Comparison of ENCODE assay signal across 8 cellular contexts in genomic region chr2:44361330-44362206, GRCh38. TPM values are rescaled to one million over a fixed set of nuclear protein-coding genes. Genes with fewer than 3 reads are reported as not detected.
DNase-seq lines count a peak whose midpoint lies in the region; ATAC-seq and TF ChIP-seq lines count a peak whose summit lies in the region.

CAMKMT (plus strand) TSS chr2:44361947.
PREPL (minus strand) TSS chr2:44361494; CDS start chr2:44346342, 15,152 bp downstream.

- peaks cover 5% of the 10 kb centered on the region for H3K36me3 Mint-ChIP-seq in activated T-helper 1 cell treated with anti-CD3 and anti-CD28 coated beads, Interleukin-12 subunit alpha, Interleukin-12 subunit beta, Interleukin-2, Interleukin-4 antibody, amounts not matched to agents 30 ng/mL and 10 ng/mL and 1 ng/mL, durations not matched to agents 14 hours and 24 hours and 36 hours (ENCODE audit: low read depth)
- H3K36me3 Mint-ChIP-seq in naive B cell, result no peaks in the 10 kb centered on the region
- no peaks in the 10 kb centered on the region for H3K36me3 Mint-ChIP-seq in stimulated activated memory B cell treated with anti-CD40 and anti-IgM and Interleukin-4, amounts not matched to agents 10 μg/mL and 1 μg/mL and 100 μg/mL, for 72 hours

- DNase-seq in GM23248, result peak; percentile 98
- DNase-seq in Kasumi-1 (lab: John Stamatoyannopoulos, UW), result peak; percentile 96 to 97
- DNase-seq in RPMI7951 (ENCODE audit: low read depth), result peak; percentile 97
- peak; percentile 97 for DNase-seq in activated T-helper 1 cell treated with anti-CD3 and anti-CD28 coated beads, Interleukin-12 subunit alpha, Interleukin-12 subunit beta, Interleukin-2, Interleukin-4 antibody, amounts not matched to agents 30 ng/mL and 10 ng/mL and 1 ng/mL, durations not matched to agents 14 hours and 24 hours and 36 hours (ENCODE audit: low spot score)
- peak; percentile 98 for DNase-seq in fibroblast of gingiva (ENCODE audit: low read depth)
- peak; percentile 98 for DNase-seq in naive B cell

- H3K4me1 Mint-ChIP-seq in activated T-helper 1 cell treated with anti-CD3 and anti-CD28 coated beads, Interleukin-12 subunit alpha, Interleukin-12 subunit beta, Interleukin-2, Interleukin-4 antibody, amounts not matched to agents 30 ng/mL and 10 ng/mL and 1 ng/mL, durations not matched to agents 14 hours and 24 hours and 36 hours (ENCODE audit: low read depth), result peaks cover 46% of the 10 kb centered on the region
- H3K4me1 Mint-ChIP-seq in naive B cell, result peaks cover 27 to 31% (median 27%) of the 10 kb centered on the region in 3 donors
- peaks cover 32% of the 10 kb centered on the region for H3K4me1 Mint-ChIP-seq in stimulated activated memory B cell treated with anti-CD40 and anti-IgM and Interleukin-4, amounts not matched to agents 10 μg/mL and 1 μg/mL and 100 μg/mL, for 72 hours

- H3K79me2 ChIP-seq in DOHH2 (ENCODE audit: control insufficient read depth, low read length) (peaks cover 77% of the 10 kb centered on the region), GM23248 (ENCODE audit: insufficient read depth) (peaks cover 62% of the 10 kb centered on the region)

- H3K36me3 ChIP-seq in DOHH2 (ENCODE audit: control insufficient read depth, low read length), result no peaks in the 10 kb centered on the region
- no peaks in the 10 kb centered on the region for H3K36me3 ChIP-seq in GM23248 (ENCODE audit: low read depth)

- peak within 1 kb of the TSS; percentile 72 for H3K27ac ChIP-seq in DOHH2 (ENCODE audit: low read depth, low read length)
- peak within 1 kb of the TSS; percentile 97 for H3K27ac ChIP-seq in GM23248

- ATAC-seq in naive B cell (ENCODE audit: low read depth in 2 of 2), result peak; percentile 85
- ATAC-seq in stimulated activated memory B cell treated with anti-CD40 and anti-IgM and Interleukin-4, amounts not matched to agents 10 μg/mL and 1 μg/mL and 100 μg/mL, for 72 hours, result peak; percentile 94

- H3K27me3 ChIP-seq in DOHH2 (ENCODE audit: control insufficient read depth, low read length) (no peaks in the 10 kb centered on the region), GM23248 (replicated peaks; ENCODE audit: insufficient read depth) (no peaks in the 10 kb centered on the region)

- H3K27me3 Mint-ChIP-seq in activated T-helper 1 cell treated with anti-CD3 and anti-CD28 coated beads, Interleukin-12 subunit alpha, Interleukin-12 subunit beta, Interleukin-2, Interleukin-4 antibody, amounts not matched to agents 30 ng/mL and 10 ng/mL and 1 ng/mL, durations not matched to agents 14 hours and 24 hours and 36 hours (ENCODE audit: insufficient read depth), result no peaks in the 10 kb centered on the region
- no peaks in the 10 kb centered on the region for H3K27me3 Mint-ChIP-seq in naive B cell
- H3K27me3 Mint-ChIP-seq in stimulated activated memory B cell treated with anti-CD40 and anti-IgM and Interleukin-4, amounts not matched to agents 10 μg/mL and 1 μg/mL and 100 μg/mL, for 72 hours, result no peaks in the 10 kb centered on the region

- H3K4me3 ChIP-seq in DOHH2 (ENCODE audit: low read length) (peak within 1 kb of the TSS; percentile 83), GM23248 (peak within 1 kb of the TSS; percentile 96)

- H3K9me3 ChIP-seq in DOHH2 (ENCODE audit: control insufficient read depth, insufficient read depth, low read length) (no peaks in the 10 kb centered on the region), GM23248 (ENCODE audit: low read depth) (no peaks in the 10 kb centered on the region)

- H2AFZ ChIP-seq in GM23248, result peak within 1 kb of the TSS; percentile 99

- no peak for TF ChIP-seq CTCF in DOHH2 (IDR thresholded peaks at IDR 0.05; ENCODE audit: low read depth, low read length, poor library complexity, severe bottlenecking)

- peak within 1 kb of the TSS; percentile 94 for H3K9ac ChIP-seq in GM23248

- H3K9me2 ChIP-seq in DOHH2 (replicated peaks; ENCODE audit: control insufficient read depth, low read length) (no peaks in the 10 kb centered on the region), GM23248 (ENCODE audit: insufficient read depth) (no peaks in the 10 kb centered on the region)

- in situ Hi-C loops in GM23248 (cut with MboI), result no loop called here

- H4K20me1 ChIP-seq in DOHH2 (ENCODE audit: control insufficient read depth, insufficient read depth, low read depth, low read length) (no peaks in the 10 kb centered on the region), GM23248 (ENCODE audit: insufficient read depth) (0 out of 2 replicates have a peak, but pooled peaks cover 3% of the 10 kb centered on the region)

- 1 to 3% methylated on average over 54 to 55 of the region's 57 CpGs for WGBS in GM23248 (ENCODE audit: low coverage in 1 of 2, low lambda C conversion rate in 2 of 2, missing lambda C conversion rate in 2 of 2), 2 experiments

- intact Hi-C loops in activated T-helper 1 cell treated with anti-CD3 and anti-CD28 coated beads, Interleukin-12 subunit alpha, Interleukin-12 subunit beta, Interleukin-2, Interleukin-4 antibody, amounts not matched to agents 30 ng/mL and 10 ng/mL and 1 ng/mL, durations not matched to agents 14 hours and 24 hours and 36 hours (cut with micrococcal nuclease), result loop anchor here (1.0 to 10.0 kb wide), 10 partner anchors 117 to 1999 kb away; partner anchors contain the start of genes COX7A2L, DYNC2LI1, LRPPRC and PPM1B

- H3K9me3 Mint-ChIP-seq in activated T-helper 1 cell treated with anti-CD3 and anti-CD28 coated beads, Interleukin-12 subunit alpha, Interleukin-12 subunit beta, Interleukin-2, Interleukin-4 antibody, amounts not matched to agents 30 ng/mL and 10 ng/mL and 1 ng/mL, durations not matched to agents 14 hours and 24 hours and 36 hours, result no peaks in the 10 kb centered on the region
- no peaks in the 10 kb centered on the region for H3K9me3 Mint-ChIP-seq in naive B cell
- H3K9me3 Mint-ChIP-seq in stimulated activated memory B cell treated with anti-CD40 and anti-IgM and Interleukin-4, amounts not matched to agents 10 μg/mL and 1 μg/mL and 100 μg/mL, for 72 hours, result no peaks in the 10 kb centered on the region

- peak within 1 kb of the TSS; percentile 93 for H3K4me2 ChIP-seq in DOHH2 (ENCODE audit: low read length)
- H3K4me2 ChIP-seq in GM23248 (ENCODE audit: unreplicated experiment), result peak within 1 kb of the TSS; percentile 88

- H3K27ac Mint-ChIP-seq in activated T-helper 1 cell treated with anti-CD3 and anti-CD28 coated beads, Interleukin-12 subunit alpha, Interleukin-12 subunit beta, Interleukin-2, Interleukin-4 antibody, amounts not matched to agents 30 ng/mL and 10 ng/mL and 1 ng/mL, durations not matched to agents 14 hours and 24 hours and 36 hours, result peak within 1 kb of the TSS; percentile 100
- H3K27ac Mint-ChIP-seq in naive B cell, result peak within 1 kb of the TSS; percentile 98 to 100 (median 100)
- peak within 1 kb of the TSS; percentile 100 for H3K27ac Mint-ChIP-seq in stimulated activated memory B cell treated with anti-CD40 and anti-IgM and Interleukin-4, amounts not matched to agents 10 μg/mL and 1 μg/mL and 100 μg/mL, for 72 hours

- H3F3A ChIP-seq in DOHH2 (ENCODE audit: control insufficient read depth, insufficient read depth) (no peaks in the 10 kb centered on the region), GM23248 (ENCODE audit: insufficient read depth) (peaks cover 7% of the 10 kb centered on the region)

- H3K4me3 Mint-ChIP-seq in activated T-helper 1 cell treated with anti-CD3 and anti-CD28 coated beads, Interleukin-12 subunit alpha, Interleukin-12 subunit beta, Interleukin-2, Interleukin-4 antibody, amounts not matched to agents 30 ng/mL and 10 ng/mL and 1 ng/mL, durations not matched to agents 14 hours and 24 hours and 36 hours, result peak within 1 kb of the TSS; percentile 99
- peak within 1 kb of the TSS; percentile 83 to 100 (median 98) for H3K4me3 Mint-ChIP-seq in naive B cell
- peak within 1 kb of the TSS; percentile 98 for H3K4me3 Mint-ChIP-seq in stimulated activated memory B cell treated with anti-CD40 and anti-IgM and Interleukin-4, amounts not matched to agents 10 μg/mL and 1 μg/mL and 100 μg/mL, for 72 hours

- peaks cover 24% of the 10 kb centered on the region for H3K4me1 ChIP-seq in DOHH2 (ENCODE audit: control insufficient read depth, low read length)
- H3K4me1 ChIP-seq in GM23248 (ENCODE audit: insufficient read depth), result peaks cover 24% of the 10 kb centered on the region

RNA-seq across cellular contexts. Expression of gene CAMKMT, which starts in this region (rescaled TPM):
- 3.1 and 7.5 TPM in 2 replicates for total RNA-seq in GM23248 (2014; rRNA removed; shearing (Covaris generic))
- polyA plus RNA-seq in GM23248 (2016; fragmentation: Nextera tagmentation; extraction: Ambion mirVana) (5.5 and 6.9 TPM in 2 replicates), naive B cell (ENCODE audit: low read depth in 6 of 6) (10 to 100 TPM; 10.0 to 15.8 (median 12.4) TPM)
- 6.6 and 8.1 TPM in 2 replicates for total RNA-seq in RPMI7951 (2014; rRNA removed; shearing (Covaris generic))
- 13.4 and 14.2 TPM in 2 replicates for total RNA-seq in activated T-helper 1 cell treated with anti-CD3 and anti-CD28 coated beads, Interleukin-12 subunit alpha, Interleukin-12 subunit beta, Interleukin-2, Interleukin-4 antibody, amounts not matched to agents 30 ng/mL and 10 ng/mL and 1 ng/mL, durations not matched to agents 14 hours and 24 hours and 36 hours

RNA-seq across cellular contexts. Expression of gene PREPL, which starts in this region (rescaled TPM):
- 38.6 and 42.6 TPM in 2 replicates for total RNA-seq in GM23248 (2014; rRNA removed; shearing (Covaris generic))
- polyA plus RNA-seq in GM23248 (2016; fragmentation: Nextera tagmentation; extraction: Ambion mirVana), result 28.7 and 31.5 TPM in 2 replicates
- total RNA-seq in RPMI7951 (2014; rRNA removed; shearing (Covaris generic)), result 45.4 and 53.3 TPM in 2 replicates
- 29.4 and 30.5 TPM in 2 replicates for total RNA-seq in activated T-helper 1 cell treated with anti-CD3 and anti-CD28 coated beads, Interleukin-12 subunit alpha, Interleukin-12 subunit beta, Interleukin-2, Interleukin-4 antibody, amounts not matched to agents 30 ng/mL and 10 ng/mL and 1 ng/mL, durations not matched to agents 14 hours and 24 hours and 36 hours
- polyA plus RNA-seq in naive B cell (ENCODE audit: low read depth in 6 of 6), result 10 to 100 TPM; 13.0 to 22.1 (median 16.3) TPM

Comparison
In these comparisons a context has a peak if more than half of its experiments do, and no peak if none do; other contexts are left out.
1. Peak in every context shown above with its lines: DNase-seq, ATAC-seq, H3K4me3 ChIP-seq and H3K27ac ChIP-seq.